In the genomic region with DNA sequence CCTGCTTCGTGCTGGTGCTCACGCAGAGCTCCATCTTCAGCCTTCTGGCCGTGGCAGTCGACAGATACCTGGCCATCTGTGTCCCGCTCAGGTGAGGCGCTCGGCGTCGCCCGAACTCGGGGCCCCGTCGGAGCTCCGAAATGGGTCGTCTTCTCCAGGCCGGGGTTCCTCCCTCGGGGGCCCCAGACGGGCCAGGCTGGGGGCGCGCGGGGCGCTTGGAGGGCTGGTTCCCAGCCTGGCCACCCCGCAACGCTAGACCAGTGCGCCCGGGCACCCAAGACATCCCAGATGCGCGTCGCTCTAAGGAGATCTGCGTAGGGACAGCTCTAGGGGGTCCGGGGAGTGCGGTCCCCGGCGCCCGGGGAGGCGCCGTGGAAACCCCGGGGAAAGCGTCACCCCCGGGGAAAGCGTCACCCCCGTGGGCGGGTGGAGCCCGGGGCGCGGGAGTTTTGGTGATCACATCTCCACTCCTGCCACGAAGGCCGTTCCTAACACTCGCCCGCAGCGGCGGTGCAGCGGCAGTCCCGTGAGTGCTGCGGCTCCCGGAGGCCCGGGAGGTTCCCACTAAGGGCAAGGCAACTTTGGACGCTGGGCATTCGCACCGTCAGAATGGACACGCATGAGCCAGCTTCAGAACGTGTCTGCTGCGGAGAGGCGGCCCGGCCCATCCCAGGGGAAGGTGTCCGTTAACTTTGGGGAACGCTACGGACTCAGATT, we compare ENCODE assay signal across 8 cellular contexts. TPM values are rescaled to one million over a fixed set of nuclear protein-coding genes. Genes with fewer than 3 reads are reported as not detected.
A peak's percentile ranks its signal among the peaks of the same experiment; 100 is the strongest.
DNase-seq lines count a peak whose midpoint lies in the region; ATAC-seq, FAIRE-seq and TF ChIP-seq lines count a peak whose summit lies in the region.

No MANE protein-coding gene starts in this region.

- H3K79me2 ChIP-seq in endothelial cell of umbilical vein (ENCODE audit: control insufficient read depth, insufficient read depth, low read length) = peaks cover 36% of the 10 kb centered on the region

- no peak for DNase-seq in T-helper 17 cell
- DNase-seq in endothelial cell of umbilical vein (ENCODE audit: low read depth, low spot score) = no peak
- peak in 3 of 10 donors; percentile 18 to 28 (median 24) for DNase-seq in naive thymus-derived CD8-positive, alpha-beta T cell
- no peak for DNase-seq in uterus
- DNase-seq in DMS153 treated with DMSO at 0.1 percent for 48 hours (lab: John Stamatoyannopoulos, UW; ENCODE audit: unreplicated experiment) = no peak
- DNase-seq in NCI-H1048 (lab: John Stamatoyannopoulos, UW) = no peak
- DNase-seq in globus pallidus (ENCODE audit: low spot score) = no peak

- CTCF ChIA-PET in endothelial cell of umbilical vein (lab: Charles Lee) = interaction anchor here (0.6 to 5.7 kb wide), 24 partner anchors 8 to 119 kb away, joined by 3 to 133 read pairs (median 4); partner anchors contain the start of genes TTC19 and ZSWIM7

- no peaks in the 10 kb centered on the region for H3K9me1 ChIP-seq in endothelial cell of umbilical vein (replicated peaks; ENCODE audit: control insufficient read depth, extremely low read depth, insufficient read depth, low read length)

- H3K27ac ChIP-seq in endothelial cell of umbilical vein (ENCODE audit: insufficient read depth, low read depth, low read length) (peak overlapping the region; percentile 70), uterus (no peak overlapping the region)

- H3K36me3 ChIP-seq in endothelial cell of umbilical vein (ENCODE audit: control insufficient read depth in 2 of 2, extremely low read depth in 1 of 2, insufficient read depth in 2 of 2, low read length in 2 of 2) (no peaks in the 10 kb centered on the region), uterus (no peaks in the 10 kb centered on the region)

- peaks cover 14% of the 10 kb centered on the region for H3K4me1 Mint-ChIP-seq in T-helper 17 cell
- peaks cover 7 to 20% (median 11%) of the 10 kb centered on the region in 4 donors for H3K4me1 Mint-ChIP-seq in naive thymus-derived CD8-positive, alpha-beta T cell

- peaks cover 26% of the 10 kb centered on the region for H3K4me1 ChIP-seq in endothelial cell of umbilical vein (ENCODE audit: control insufficient read depth, extremely low read depth, insufficient read depth, low read length)
- peaks cover 0 to 8% of the 10 kb centered on the region in 2 donors for H3K4me1 ChIP-seq in uterus

- H3K27me3 ChIP-seq in endothelial cell of umbilical vein (ENCODE audit: control insufficient read depth in 2 of 2, insufficient read depth in 2 of 2, low read length in 2 of 2) (no peaks in the 10 kb centered on the region), uterus (no peaks in the 10 kb centered on the region)

- H3K9me3 ChIP-seq in T-helper 17 cell (ENCODE audit: control insufficient read depth, low read length, poor library complexity, severe bottlenecking) (no peaks in the 10 kb centered on the region), endothelial cell of umbilical vein (replicated peaks; ENCODE audit: control insufficient read depth, insufficient read depth, low read length) (no peaks in the 10 kb centered on the region), uterus (no peaks in the 10 kb centered on the region)

- no peak for FAIRE-seq in endothelial cell of umbilical vein (lab: Jason Lieb, UNC)

- H3K36me3 Mint-ChIP-seq in T-helper 17 cell (ENCODE audit: low read depth) = peaks cover 11% of the 10 kb centered on the region
- H3K36me3 Mint-ChIP-seq in naive thymus-derived CD8-positive, alpha-beta T cell = no peaks in the 10 kb centered on the region

- H3K27ac Mint-ChIP-seq in T-helper 17 cell = no peak overlapping the region
- H3K27ac Mint-ChIP-seq in naive thymus-derived CD8-positive, alpha-beta T cell = no peak overlapping the region

- dilution Hi-C loops in endothelial cell of umbilical vein (cut with MboI; ENCODE audit: extremely low pct_ligation_motif_present, low sequenced_read_pairs) = no loop called here

- peaks cover 35% of the 10 kb centered on the region for H3K27me3 Mint-ChIP-seq in T-helper 17 cell
- peaks cover 16 to 33% (median 20%) of the 10 kb centered on the region in 5 donors for H3K27me3 Mint-ChIP-seq in naive thymus-derived CD8-positive, alpha-beta T cell

- POLR2A ChIA-PET in endothelial cell of umbilical vein (lab: Charles Lee) = interaction anchor here (0.6 to 2.1 kb wide), 3 partner anchors 9 to 54 kb away, joined by 3 to 7 read pairs (median 6); partner anchors contain the start of genes TTC19 and ZSWIM7
- POLR2A ChIA-PET in naive thymus-derived CD8-positive, alpha-beta T cell (lab: Charles Lee) = interaction anchor here (0.9 to 2.1 kb wide), 3 partner anchors 21 to 54 kb away, joined by 3 to 14 read pairs (median 6); partner anchors contain the start of genes TTC19 and ZSWIM7

- peak overlapping the region; percentile 76 for H3K9ac ChIP-seq in endothelial cell of umbilical vein (replicated peaks; ENCODE audit: extremely low read depth, insufficient read depth, low read length)

- peak overlapping the region; percentile 92 for H3K4me2 ChIP-seq in endothelial cell of umbilical vein (ENCODE audit: insufficient read depth, low read length)

- no peak for TF ChIP-seq POLR2A in endothelial cell of umbilical vein (IDR thresholded peaks at IDR 0.05; ENCODE audit: low read depth, low read length)
- no peak for TF ChIP-seq POLR2A in uterus (IDR thresholded peaks at IDR 0.05)

- intact Hi-C loops in endothelial cell of umbilical vein (cut with micrococcal nuclease) (loop anchor here (1.0 to 2.0 kb wide), 5 partner anchors 13 to 685 kb away; no protein-coding TSS in a partner anchor), uterus (cut with DNase I; ENCODE audit: low total_unique reads) (no loop called here)

- H2AFZ ChIP-seq in endothelial cell of umbilical vein (ENCODE audit: low read depth, low read length) = peak overlapping the region; percentile 99

- no TSS peak for BruUV-seq in endothelial cell of umbilical vein (replicated peaks; lab: Mats Ljungman, UMichigan)

- H3K4me3 Mint-ChIP-seq in T-helper 17 cell = peak overlapping the region; percentile 82
- peak overlapping the region; percentile 74 to 86 (median 80) for H3K4me3 Mint-ChIP-seq in naive thymus-derived CD8-positive, alpha-beta T cell

- H4K20me1 ChIP-seq in endothelial cell of umbilical vein (replicated peaks; ENCODE audit: control insufficient read depth, extremely low read depth, insufficient read depth, low read length) = no peaks in the 10 kb centered on the region

- H3K9me3 Mint-ChIP-seq in naive thymus-derived CD8-positive, alpha-beta T cell = peaks cover 0 to 2% (median 0%) of the 10 kb centered on the region in 9 donors

- H3K4me3 ChIP-seq in endothelial cell of umbilical vein (replicated peaks in 1 of 3; ENCODE audit: insufficient read depth in 1 of 3, low read depth in 1 of 3, low read length in 3 of 3) = peak overlapping the region; percentile 33 to 67 (median 56)
- peak overlapping the region; percentile 38 to 40 for H3K4me3 ChIP-seq in uterus

- peak; percentile 5 for ATAC-seq in GM21423 (IDR thresholded peaks at IDR 0.05; ENCODE audit: unreplicated experiment)
- ATAC-seq in T-helper 17 cell = peak; percentile 18
- peak in 1 of 2 donors; percentile 52 for ATAC-seq in naive thymus-derived CD8-positive, alpha-beta T cell

- no peak for TF ChIP-seq CTCF in endothelial cell of umbilical vein (IDR thresholded peaks at IDR 0.05; ENCODE audit: extremely low read depth in 1 of 2, insufficient read depth in 1 of 2, low read depth in 1 of 2, low read length in 2 of 2)
- no peak for TF ChIP-seq CTCF in uterus (IDR thresholded peaks at IDR 0.05)

TF ChIP-seq in endothelial cell of umbilical vein, 7 proteins besides CTCF, POLR2A, EP300 and RAD21 (continues in another document):
- TF ChIP-seq GATA2 (IDR thresholded peaks at IDR 0.05; ENCODE audit: insufficient read depth, insufficient read length, low read depth, low read length) = no peak

RNA-seq across cellular contexts. Expression of gene ADORA2B, which starts 0.7 kb away (rescaled TPM):
- total RNA-seq in T-helper 17 cell = under 1 TPM in 1 of 2 donors, not detected in 1; 0.76 TPM
- 6.5 and 9.8 TPM in 2 replicates for total RNA-seq in endothelial cell of umbilical vein
- 8.8 and 10.1 TPM in 2 replicates for polyA plus RNA-seq in endothelial cell of umbilical vein
- 5.8 and 6.7 TPM in 2 replicates for polyA plus RNA-seq in endothelial cell of umbilical vein (2011; cell fraction: cytosol; rRNA removed)
- 3.5 and 3.9 TPM in 2 replicates for polyA plus RNA-seq in endothelial cell of umbilical vein (2011; cell fraction: nucleus; rRNA removed)
- polyA plus RNA-seq in endothelial cell of umbilical vein (2012) = 6.9 and 10.7 TPM in 2 replicates
- 6.2 and 7.1 TPM in 2 replicates for polyA minus RNA-seq in endothelial cell of umbilical vein
- polyA minus RNA-seq in endothelial cell of umbilical vein (2011; cell fraction: cytosol; rRNA and poly(A)+ RNA removed) = 0.51 TPM
- 3.9 and 4.3 TPM in 2 replicates for polyA minus RNA-seq in endothelial cell of umbilical vein (2011; cell fraction: nucleus; rRNA and poly(A)+ RNA removed)
- total RNA-seq in naive thymus-derived CD8-positive, alpha-beta T cell = not detected
- polyA plus RNA-seq in naive thymus-derived CD8-positive, alpha-beta T cell = 1 to 10 TPM in 1 of 3 donors, under 1 TPM in 2; 0.23 to 2.2 (median 0.57) TPM
- 1 to 10 TPM in 2 of 4 donors, not detected in 2; 2.1 to 2.7 TPM for total RNA-seq in uterus

RNA-seq across cellular contexts. Expression of gene ZSWIM7, which starts 53.9 kb away (rescaled TPM):
- total RNA-seq in T-helper 17 cell = 10 to 100 TPM; 15.4 to 17.5 TPM
- 18.0 and 21.9 TPM in 2 replicates for total RNA-seq in endothelial cell of umbilical vein
- 33.8 and 38.9 TPM in 2 replicates for polyA plus RNA-seq in endothelial cell of umbilical vein
- polyA plus RNA-seq in endothelial cell of umbilical vein (2011; cell fraction: cytosol; rRNA removed) = 26.7 and 30.5 TPM in 2 replicates
- polyA plus RNA-seq in endothelial cell of umbilical vein (2011; cell fraction: nucleus; rRNA removed) = 29.1 and 33.7 TPM in 2 replicates
- 27.3 and 27.8 TPM in 2 replicates for polyA plus RNA-seq in endothelial cell of umbilical vein (2012)
- 11.0 and 21.6 TPM in 2 replicates for polyA minus RNA-seq in endothelial cell of umbilical vein
- 11.2 TPM for polyA minus RNA-seq in endothelial cell of umbilical vein (2011; cell fraction: cytosol; rRNA and poly(A)+ RNA removed)
- polyA minus RNA-seq in endothelial cell of umbilical vein (2011; cell fraction: nucleus; rRNA and poly(A)+ RNA removed) = 2.2 and 6.1 TPM in 2 replicates
- 10 to 100 TPM; 37.3 to 37.6 TPM for total RNA-seq in naive thymus-derived CD8-positive, alpha-beta T cell
- 10 to 100 TPM; 60.9 to 87.3 (median 69.3) TPM for polyA plus RNA-seq in naive thymus-derived CD8-positive, alpha-beta T cell
- total RNA-seq in uterus = 10 to 100 TPM in 3 of 4 donors, 1 to 10 TPM in 1; 1.3 to 30.3 (median 20.7) TPM

RNA-seq across cellular contexts. Expression of gene TTC19, which starts 54.0 kb away (rescaled TPM):
- total RNA-seq in T-helper 17 cell (10 to 100 TPM; 46.9 to 49.0 TPM), endothelial cell of umbilical vein (32.8 and 33.3 TPM in 2 replicates), uterus (10 to 100 TPM; 38.4 to 71.2 (median 52.0) TPM)
- polyA plus RNA-seq in endothelial cell of umbilical vein = 7.6 and 7.8 TPM in 2 replicates
- polyA plus RNA-seq in endothelial cell of umbilical vein (2011; cell fraction: cytosol; rRNA removed) = 6.7 TPM in 2 replicates
- 13.0 and 14.1 TPM in 2 replicates for polyA plus RNA-seq in endothelial cell of umbilical vein (2011; cell fraction: nucleus; rRNA removed)
- 30.7 and 31.2 TPM in 2 replicates for polyA plus RNA-seq in endothelial cell of umbilical vein (2012)
- polyA minus RNA-seq in endothelial cell of umbilical vein = 12.1 and 12.4 TPM in 2 replicates
- 13.1 TPM for polyA minus RNA-seq in endothelial cell of umbilical vein (2011; cell fraction: cytosol; rRNA and poly(A)+ RNA removed)
- 18.8 and 24.8 TPM in 2 replicates for polyA minus RNA-seq in endothelial cell of umbilical vein (2011; cell fraction: nucleus; rRNA and poly(A)+ RNA removed)
- 10 to 100 TPM; 37.0 to 37.6 TPM for total RNA-seq in naive thymus-derived CD8-positive, alpha-beta T cell
- polyA plus RNA-seq in naive thymus-derived CD8-positive, alpha-beta T cell = 10 to 100 TPM; 31.6 to 39.6 (median 35.1) TPM
